Comparison of ENCODE assay signal across 12 cellular contexts in genomic region chr10:79166741-79167140, GRCh38.
"Had no signal": no experiment of that assay in that cellular context is flagged by ENCODE, and none has a peak within 500 bp of the region (broad histone marks: within the 10 kb centered on the region; RNA-seq: fewer than 3 reads in every experiment).

No MANE protein-coding gene starts in this region.

- H3K36me3 Mint-ChIP-seq: activated naive CD4-positive, alpha-beta T cell treated with anti-CD3 and anti-CD28 coated beads, Interleukin-2, amount 50 U/mL, for 24 hours; natural killer cell had no signal

- H3K4me3 ChIP-seq: lung, prostate gland, thoracic aorta had no signal

- H3K36me3 ChIP-seq: prostate gland had no signal

- H3K27ac Mint-ChIP-seq: activated naive CD4-positive, alpha-beta T cell treated with anti-CD3 and anti-CD28 coated beads, Interleukin-2, amount 50 U/mL, for 24 hours; stimulated activated naive CD8-positive, alpha-beta T cell treated with anti-CD3 and anti-CD28 coated beads, Interleukin-15, Interleukin-2, amounts not matched to agents 100 ng/mL and 50 ng/mL, for 24 hours had no signal

- H3K4me3 Mint-ChIP-seq: activated naive CD4-positive, alpha-beta T cell treated with anti-CD3 and anti-CD28 coated beads, Interleukin-2, amount 50 U/mL, for 24 hours; natural killer cell; stimulated activated naive CD8-positive, alpha-beta T cell treated with anti-CD3 and anti-CD28 coated beads, Interleukin-15, Interleukin-2, amounts not matched to agents 100 ng/mL and 50 ng/mL, for 24 hours had no signal

- H3K9me3 ChIP-seq: prostate gland, thoracic aorta had no signal

- H3K4me1 ChIP-seq: prostate gland had no signal

- DNase-seq: activated effector memory CD4-positive, alpha-beta T cell treated with Interleukin-2 at 50 U/mL for 16 hours; activated T-cell treated with anti-CD3 and anti-CD28 coated beads, Interleukin-2, amount 50 U/mL, for 1 hour; hippocampal formation; natural killer cell; stimulated activated CD4-positive, alpha-beta T cell treated with anti-CD3 and anti-CD28 coated beads, Interleukin-4, amount 100 ng/mL, for 24 hours; SW 1271 had no signal

- H3K27ac ChIP-seq: prostate gland, thoracic aorta had no signal

- H3K4me1 Mint-ChIP-seq: activated naive CD4-positive, alpha-beta T cell treated with anti-CD3 and anti-CD28 coated beads, Interleukin-2, amount 50 U/mL, for 24 hours had no signal

- ATAC-seq: activated CD4-positive, CD25-positive, alpha-beta regulatory T cell treated with anti-CD3 and anti-CD28 coated beads, Interleukin-2, amount 50 U/mL, for 24 hours; natural killer cell had no signal

- H3K27me3 Mint-ChIP-seq: activated naive CD4-positive, alpha-beta T cell treated with anti-CD3 and anti-CD28 coated beads, Interleukin-2, amount 50 U/mL, for 24 hours; stimulated activated naive CD8-positive, alpha-beta T cell treated with anti-CD3 and anti-CD28 coated beads, Interleukin-15, Interleukin-2, amounts not matched to agents 100 ng/mL and 50 ng/mL, for 24 hours had no signal

- H3K9me3 Mint-ChIP-seq: activated naive CD4-positive, alpha-beta T cell treated with anti-CD3 and anti-CD28 coated beads, Interleukin-2, amount 50 U/mL, for 24 hours; natural killer cell; stimulated activated naive CD8-positive, alpha-beta T cell treated with anti-CD3 and anti-CD28 coated beads, Interleukin-15, Interleukin-2, amounts not matched to agents 100 ng/mL and 50 ng/mL, for 24 hours had no signal
